Comparison of ENCODE assay signal across 9 cellular contexts in the genomic region with DNA sequence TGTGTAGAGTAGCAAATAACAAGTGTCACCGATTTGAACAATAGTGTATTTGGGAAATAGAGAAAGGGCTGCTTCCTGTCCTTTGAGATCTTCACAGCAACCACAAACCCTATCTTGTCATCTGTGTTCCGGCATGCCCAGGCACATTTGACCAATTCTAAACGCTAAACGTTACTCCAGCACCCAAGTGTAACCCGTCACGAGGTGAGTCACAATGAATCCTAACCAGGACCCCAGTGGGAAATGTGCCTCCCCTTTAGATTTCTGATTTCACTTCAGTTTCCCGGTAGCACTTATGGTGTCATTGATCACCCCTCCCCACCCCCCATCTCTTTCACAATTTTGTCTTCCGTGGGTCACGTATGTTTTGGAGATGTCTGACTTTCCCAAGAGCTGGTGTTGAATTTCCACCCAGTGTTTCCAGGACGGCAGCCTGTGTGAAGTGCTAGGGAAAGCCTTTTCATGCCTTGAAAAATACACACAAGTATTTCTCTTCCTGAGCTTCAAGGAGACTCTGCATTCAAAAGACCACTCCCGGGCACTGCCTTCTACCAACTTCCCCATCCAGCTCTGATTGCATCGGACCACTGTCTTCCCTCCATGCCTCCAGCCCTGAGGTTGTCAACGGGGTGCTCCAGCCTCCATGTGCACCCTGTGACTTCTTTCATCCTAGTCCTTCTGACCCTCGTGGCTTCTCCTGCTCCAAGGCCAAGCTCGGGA. TPM values are rescaled to one million over a fixed set of nuclear protein-coding genes. Genes with fewer than 3 reads are reported as not detected.
A peak's percentile ranks its signal among the peaks of the same experiment; 100 is the strongest.
DNase-seq lines count a peak whose midpoint lies in the region; ATAC-seq and TF ChIP-seq lines count a peak whose summit lies in the region.
"Had no signal": no experiment of that assay in that cellular context is flagged by ENCODE, and none has a peak within 500 bp of the region (broad histone marks: within the 10 kb centered on the region; RNA-seq: fewer than 3 reads in every experiment).

No MANE protein-coding gene starts in this region.

- ATAC-seq in SK-N-SH treated with all-trans-retinoic acid at 6 μM for 48 hours = no peak

- CTCF ChIA-PET in SK-N-SH (lab: Yijun Ruan, JAX) = interaction anchor here (1.2 kb wide), 1 partner anchor 16 kb away, joined by 3 read pairs; no protein-coding TSS in a partner anchor

- no peaks in the 10 kb centered on the region for H3K4me1 ChIP-seq in SK-N-SH (ENCODE audit: control insufficient read depth in 1 of 2, insufficient read depth in 2 of 2, low read depth in 1 of 2, low read length in 1 of 2)

- TF ChIP-seq RAD21 in SK-N-SH (IDR thresholded peaks at IDR 0.05; ENCODE audit: low read length) = no peak

- H3K36me3 ChIP-seq in SK-N-SH (replicated peaks in 1 of 2; ENCODE audit: control insufficient read depth in 1 of 2, insufficient read depth in 2 of 2, low read length in 1 of 2) = no peaks in the 10 kb centered on the region

- no peak overlapping the region for H3K4me2 ChIP-seq in SK-N-SH

- no peak for TF ChIP-seq EP300 in SK-N-SH (IDR thresholded peaks at IDR 0.05; ENCODE audit: borderline replicate concordance in 1 of 2, low read depth in 1 of 2, low read length in 1 of 2)

- H3K79me2 ChIP-seq in SK-N-SH (ENCODE audit: insufficient read depth) = no peaks in the 10 kb centered on the region

- H2AFZ ChIP-seq in SK-N-SH (ENCODE audit: low read depth) = peak overlapping the region; percentile 42; the same call in 1 of the 2 replicates

- DNase-seq in SK-N-SH (no peak), NCI-H1694 treated with DMSO at 0.1 percent for 48 hours (lab: John Stamatoyannopoulos, UW) (no peak), DMS53 treated with DMSO at 0.1 percent for 48 hours (lab: John Stamatoyannopoulos, UW; ENCODE audit: unreplicated experiment) (no peak), NCI-H82 (lab: John Stamatoyannopoulos, UW) (no peak)
- peak; percentile 49 for DNase-seq in Jurkat, Clone E6-1 (ENCODE audit: low read depth, low spot score)
- DNase-seq in activated T-cell treated with anti-CD3 and anti-CD28 coated beads, Interleukin-2, amount 50 U/mL, for 48 hours = peak; percentile 57 to 64
- DNase-seq in stimulated activated CD8-positive, alpha-beta memory T cell treated with anti-CD3 and anti-CD28 coated beads, Interleukin-7, amount 100 ng/mL, for 24 hours (ENCODE audit: low read depth) = peak; percentile 9

- no peaks in the 10 kb centered on the region for H3K27me3 ChIP-seq in SK-N-SH (ENCODE audit: insufficient read depth)

- no peaks in the 10 kb centered on the region for H3K9me2 ChIP-seq in SK-N-SH

- H3K27ac ChIP-seq in SK-N-SH (ENCODE audit: low read depth in 2 of 2, low read length in 1 of 2) = no peak overlapping the region
- H3K27ac ChIP-seq: 22Rv1 had no signal

- POLR2A ChIA-PET in SK-N-SH (lab: Yijun Ruan, JAX) = no interaction called here

- peaks cover 3% of the 10 kb centered on the region for H3F3A ChIP-seq in SK-N-SH (replicated peaks; ENCODE audit: insufficient read depth)

- H3K9me3 ChIP-seq in SK-N-SH = no peaks in the 10 kb centered on the region

- H4K20me1 ChIP-seq in SK-N-SH (ENCODE audit: insufficient read depth) = no peaks in the 10 kb centered on the region

- no peak overlapping the region for H3K9ac ChIP-seq in SK-N-SH

- no peak for TF ChIP-seq CTCF in SK-N-SH (IDR thresholded peaks at IDR 0.05)

- no peak overlapping the region for H3K4me3 ChIP-seq in SK-N-SH (ENCODE audit: low read depth in 2 of 2, low read length in 1 of 2)
- peak overlapping the region; percentile 3; the same call in 1 of the 2 replicates for H3K4me3 ChIP-seq in Jurkat, Clone E6-1 (ENCODE audit: low read length)

- WGBS in SK-N-SH (ENCODE audit: low lambda C conversion rate) = 67% methylated on average over 15 of the region's 15 CpGs

TF ChIP-seq in SK-N-SH, 30 proteins besides CTCF, POLR2A, EP300 and RAD21 (continues in another document):
- TF ChIP-seq FOXM1 (IDR thresholded peaks at IDR 0.05; ENCODE audit: low read depth) (no peak), YY1 (IDR thresholded peaks at IDR 0.05; ENCODE audit: low read depth) (no peak), RXRA (IDR thresholded peaks at IDR 0.05; ENCODE audit: borderline replicate concordance, low read depth) (no peak), JUND (IDR thresholded peaks at IDR 0.05) (no peak), NFIC (IDR thresholded peaks at IDR 0.05; ENCODE audit: borderline replicate concordance) (no peak), FOXJ3 (CRISPR knock-in tag; IDR thresholded peaks at IDR 0.05) (no peak)
- TF ChIP-seq, protein P1, sequence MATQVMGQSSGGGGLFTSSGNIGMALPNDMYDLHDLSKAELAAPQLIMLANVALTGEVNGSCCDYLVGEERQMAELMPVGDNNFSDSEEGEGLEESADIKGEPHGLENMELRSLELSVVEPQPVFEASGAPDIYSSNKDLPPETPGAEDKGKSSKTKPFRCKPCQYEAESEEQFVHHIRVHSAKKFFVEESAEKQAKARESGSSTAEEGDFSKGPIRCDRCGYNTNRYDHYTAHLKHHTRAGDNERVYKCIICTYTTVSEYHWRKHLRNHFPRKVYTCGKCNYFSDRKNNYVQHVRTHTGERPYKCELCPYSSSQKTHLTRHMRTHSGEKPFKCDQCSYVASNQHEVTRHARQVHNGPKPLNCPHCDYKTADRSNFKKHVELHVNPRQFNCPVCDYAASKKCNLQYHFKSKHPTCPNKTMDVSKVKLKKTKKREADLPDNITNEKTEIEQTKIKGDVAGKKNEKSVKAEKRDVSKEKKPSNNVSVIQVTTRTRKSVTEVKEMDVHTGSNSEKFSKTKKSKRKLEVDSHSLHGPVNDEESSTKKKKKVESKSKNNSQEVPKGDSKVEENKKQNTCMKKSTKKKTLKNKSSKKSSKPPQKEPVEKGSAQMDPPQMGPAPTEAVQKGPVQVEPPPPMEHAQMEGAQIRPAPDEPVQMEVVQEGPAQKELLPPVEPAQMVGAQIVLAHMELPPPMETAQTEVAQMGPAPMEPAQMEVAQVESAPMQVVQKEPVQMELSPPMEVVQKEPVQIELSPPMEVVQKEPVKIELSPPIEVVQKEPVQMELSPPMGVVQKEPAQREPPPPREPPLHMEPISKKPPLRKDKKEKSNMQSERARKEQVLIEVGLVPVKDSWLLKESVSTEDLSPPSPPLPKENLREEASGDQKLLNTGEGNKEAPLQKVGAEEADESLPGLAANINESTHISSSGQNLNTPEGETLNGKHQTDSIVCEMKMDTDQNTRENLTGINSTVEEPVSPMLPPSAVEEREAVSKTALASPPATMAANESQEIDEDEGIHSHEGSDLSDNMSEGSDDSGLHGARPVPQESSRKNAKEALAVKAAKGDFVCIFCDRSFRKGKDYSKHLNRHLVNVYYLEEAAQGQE (IDR thresholded peaks at IDR 0.05; ENCODE audit: low read depth, low read length) = no peak

TF ChIP-seq in SK-N-SH treated with all-trans-retinoic acid at 6 μM for 48 hours, 23 proteins besides CTCF, POLR2A, EP300 and RAD21 (continues in another document):
- TF ChIP-seq ZFP30 (CRISPR knock-in tag; IDR thresholded peaks at IDR 0.05) (no peak), ZNF70 (CRISPR knock-in tag; IDR thresholded peaks at IDR 0.05) (no peak), CREB5 (CRISPR knock-in tag; IDR thresholded peaks at IDR 0.05; ENCODE audit: low read depth) (no peak), RARB (CRISPR knock-in tag; IDR thresholded peaks at IDR 0.05) (no peak), TCF4 (CRISPR knock-in tag; IDR thresholded peaks at IDR 0.05; ENCODE audit: borderline replicate concordance) (no peak), ISL1 (CRISPR knock-in tag; IDR thresholded peaks at IDR 0.05) (no peak)
- TF ChIP-seq, protein P2, sequence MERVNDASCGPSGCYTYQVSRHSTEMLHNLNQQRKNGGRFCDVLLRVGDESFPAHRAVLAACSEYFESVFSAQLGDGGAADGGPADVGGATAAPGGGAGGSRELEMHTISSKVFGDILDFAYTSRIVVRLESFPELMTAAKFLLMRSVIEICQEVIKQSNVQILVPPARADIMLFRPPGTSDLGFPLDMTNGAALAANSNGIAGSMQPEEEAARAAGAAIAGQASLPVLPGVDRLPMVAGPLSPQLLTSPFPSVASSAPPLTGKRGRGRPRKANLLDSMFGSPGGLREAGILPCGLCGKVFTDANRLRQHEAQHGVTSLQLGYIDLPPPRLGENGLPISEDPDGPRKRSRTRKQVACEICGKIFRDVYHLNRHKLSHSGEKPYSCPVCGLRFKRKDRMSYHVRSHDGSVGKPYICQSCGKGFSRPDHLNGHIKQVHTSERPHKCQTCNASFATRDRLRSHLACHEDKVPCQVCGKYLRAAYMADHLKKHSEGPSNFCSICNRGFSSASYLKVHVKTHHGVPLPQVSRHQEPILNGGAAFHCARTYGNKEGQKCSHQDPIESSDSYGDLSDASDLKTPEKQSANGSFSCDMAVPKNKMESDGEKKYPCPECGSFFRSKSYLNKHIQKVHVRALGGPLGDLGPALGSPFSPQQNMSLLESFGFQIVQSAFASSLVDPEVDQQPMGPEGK (CRISPR knock-in tag; IDR thresholded peaks at IDR 0.05; ENCODE audit: borderline replicate concordance) = no peak

RNA-seq across cellular contexts. Expression of gene C11orf24, which starts 10.5 kb away (rescaled TPM):
- polyA plus RNA-seq in SK-N-SH (2012; rRNA removed) = 50.9 and 52.1 TPM in 2 replicates
- polyA plus RNA-seq in SK-N-SH (2012; cell fraction: cytosol; rRNA removed) = 29.9 and 37.6 TPM in 2 replicates
- 37.7 and 41.7 TPM in 2 replicates for polyA plus RNA-seq in SK-N-SH (2012; cell fraction: nucleus; rRNA removed)
- polyA plus RNA-seq in Jurkat, Clone E6-1 (2012; ENCODE audit: insufficient read depth, insufficient read length) = 18.0 TPM

RNA-seq across cellular contexts. Expression of gene LRP5, which starts 30.1 kb away (rescaled TPM):
- 10.2 and 15.0 TPM in 2 replicates for polyA plus RNA-seq in SK-N-SH (2012; rRNA removed)
- 6.1 and 10.0 TPM in 2 replicates for polyA plus RNA-seq in SK-N-SH (2012; cell fraction: cytosol; rRNA removed)
- polyA plus RNA-seq in SK-N-SH (2012; cell fraction: nucleus; rRNA removed) = 18.6 and 21.7 TPM in 2 replicates
- polyA plus RNA-seq in Jurkat, Clone E6-1 (2012; ENCODE audit: insufficient read depth, insufficient read length) = 15.7 TPM

Comparison
In these comparisons a context has a peak if more than half of its experiments do, and no peak if none do; other contexts are left out.
1. DNase-seq: peak in Jurkat, Clone E6-1 (single experiment), activated T-cell treated with anti-CD3 and anti-CD28 coated beads, Interleukin-2, amount 50 U/mL, for 48 hours (2 of 2) and stimulated activated CD8-positive, alpha-beta memory T cell treated with anti-CD3 and anti-CD28 coated beads, Interleukin-7, amount 100 ng/mL, for 24 hours (single experiment); none in SK-N-SH (single experiment), NCI-H1694 treated with DMSO at 0.1 percent for 48 hours (single experiment), DMS53 treated with DMSO at 0.1 percent for 48 hours (single experiment) and NCI-H82 (single experiment).